In genomic region chr15:67117356-67117755, GRCh38 we compare ENCODE assay signal across 10 cellular contexts. TPM values are rescaled to one million over a fixed set of nuclear protein-coding genes. Genes with fewer than 3 reads are reported as not detected.
DNase-seq lines count a peak whose midpoint lies in the region; TF ChIP-seq lines count a peak whose summit lies in the region.
"Had no signal": no experiment of that assay in that cellular context is flagged by ENCODE, and none has a peak within 500 bp of the region (broad histone marks: within the 10 kb centered on the region; RNA-seq: fewer than 3 reads in every experiment).

No MANE protein-coding gene starts in this region.

- H3F3A ChIP-seq in PC-9 (ENCODE audit: insufficient read depth, low read depth), result peaks cover 73% of the 10 kb centered on the region

- no peaks in the 10 kb centered on the region for H3K27me3 ChIP-seq in CD8-positive, alpha-beta memory T cell (ENCODE audit: insufficient read depth, low read length, poor library complexity, severe bottlenecking)
- H3K27me3 ChIP-seq in PC-9 (ENCODE audit: insufficient read depth, low read depth), result no peaks in the 10 kb centered on the region
- H3K27me3 ChIP-seq in esophagus squamous epithelium, result no peaks in the 10 kb centered on the region

- peak overlapping the region; percentile 15 to 82 (median 61) for H3K4me3 Mint-ChIP-seq in CD8-positive, alpha-beta memory T cell

- H3K79me2 ChIP-seq in PC-9 (ENCODE audit: low read depth), result peaks cover 93% of the 10 kb centered on the region

- CTCF ChIA-PET in CD8-positive, alpha-beta memory T cell (lab: Charles Lee), result interaction anchor here (1.0 to 1.2 kb wide), 2 partner anchors 45 to 52 kb away, joined by 4 read pairs; partner anchors contain the start of gene SMAD3
- CTCF ChIA-PET in PC-9 (lab: Charles Lee), result no interaction called here

- DNase-seq in CD8-positive, alpha-beta memory T cell, result no peak
- DNase-seq in PC-9, result no peak
- DNase-seq in esophagus squamous epithelium (lab: John Stamatoyannopoulos, UW), result no peak
- DNase-seq in posterior vena cava (ENCODE audit: low spot score), result peak; percentile 66
- no peak for DNase-seq in posterior cingulate gyrus
- DNase-seq in activated gamma-delta T cell (lab: John Stamatoyannopoulos, UW), result no peak
- no peak for DNase-seq in superior temporal gyrus (ENCODE audit: extremely low spot score)
- no peak for DNase-seq in H4 (ENCODE audit: low spot score)
- DNase-seq: activated effector memory CD4-positive, alpha-beta T cell treated with anti-CD3 and anti-CD28 coated beads, Interleukin-2, amount 50 U/mL, for 16 hours; NCI-H1436 had no signal

- H2AFZ ChIP-seq in PC-9, result no peak overlapping the region

- POLR2A ChIA-PET in CD8-positive, alpha-beta memory T cell (lab: Charles Lee), result interaction anchor here (0.9 kb wide), 1 partner anchor 22 kb away, joined by 3 read pairs; no protein-coding TSS in a partner anchor
- POLR2A ChIA-PET in PC-9 (lab: Charles Lee; ENCODE audit: unreplicated experiment), result no interaction called here

- intact Hi-C loops in PC-9 (cut with micrococcal nuclease; ENCODE audit: unreplicated experiment) (no loop called here), esophagus squamous epithelium (cut with DNase I) (no loop called here), posterior vena cava (cut with DNase I) (no loop called here), posterior cingulate gyrus (cut with DNase I) (no loop called here)

- H3K36me3 ChIP-seq in CD8-positive, alpha-beta memory T cell (ENCODE audit: insufficient read depth, low read length), result no peaks in the 10 kb centered on the region
- peaks cover 16% of the 10 kb centered on the region; the same call in 1 of the 2 replicates for H3K36me3 ChIP-seq in PC-9 (ENCODE audit: low read depth)
- H3K36me3 ChIP-seq in esophagus squamous epithelium, result no peaks in the 10 kb centered on the region

- no peaks in the 10 kb centered on the region for H3K9me3 ChIP-seq in CD8-positive, alpha-beta memory T cell (ENCODE audit: low read length)
- no peaks in the 10 kb centered on the region for H3K9me3 ChIP-seq in PC-9 (ENCODE audit: insufficient read depth, low read depth)
- no peaks in the 10 kb centered on the region for H3K9me3 ChIP-seq in esophagus squamous epithelium

- H4K20me1 ChIP-seq in PC-9 (ENCODE audit: insufficient read depth), result no peaks in the 10 kb centered on the region

- WGBS in esophagus squamous epithelium, 2 donors, result 43 to 80% methylated on average over 1 to 3 of the region's 4 CpGs

- H3K4me2 ChIP-seq in PC-9, result peak overlapping the region; percentile 54

- BruUV-seq in PC-9 (replicated peaks; lab: Mats Ljungman, UMichigan), result no TSS peak

- H3K27ac Mint-ChIP-seq in CD8-positive, alpha-beta memory T cell, result peak overlapping the region; percentile 78 to 100 (median 94)

- H3K9me2 ChIP-seq in PC-9 (ENCODE audit: insufficient read depth), result no peaks in the 10 kb centered on the region

- H3K36me3 Mint-ChIP-seq in CD8-positive, alpha-beta memory T cell, result peaks cover 0 to 22% (median 13%) of the 10 kb centered on the region in 3 donors

- peaks cover 0 to 2% of the 10 kb centered on the region in 2 donors for H3K27me3 Mint-ChIP-seq in CD8-positive, alpha-beta memory T cell

- no peak overlapping the region for H3K4me3 ChIP-seq in CD8-positive, alpha-beta memory T cell (ENCODE audit: low read length)
- H3K4me3 ChIP-seq in PC-9 (no peak overlapping the region), esophagus squamous epithelium (no peak overlapping the region)

- H3K9me3 Mint-ChIP-seq in CD8-positive, alpha-beta memory T cell, result peaks cover 0 to 2% (median 0%) of the 10 kb centered on the region in 5 donors

- H3K27ac ChIP-seq in CD8-positive, alpha-beta memory T cell (ENCODE audit: low read depth, low read length), result no peak overlapping the region
- H3K27ac ChIP-seq in PC-9 (peak overlapping the region; percentile 60), esophagus squamous epithelium (peak overlapping the region; percentile 44 to 93 (median 78))

- TF ChIP-seq POLR2A in esophagus squamous epithelium (IDR thresholded peaks at IDR 0.05), result no peak

- peaks cover 90 to 99% (median 93%) of the 10 kb centered on the region in 3 donors for H3K4me1 Mint-ChIP-seq in CD8-positive, alpha-beta memory T cell

- TF ChIP-seq CTCF in PC-9 (conservative IDR thresholded peaks at IDR 0.05) (no peak), esophagus squamous epithelium (IDR thresholded peaks at IDR 0.05) (no peak)

- peaks cover 83% of the 10 kb centered on the region for H3K4me1 ChIP-seq in CD8-positive, alpha-beta memory T cell (ENCODE audit: insufficient read depth, low read length)
- H3K4me1 ChIP-seq in PC-9 (replicated peaks; ENCODE audit: insufficient read depth) (peaks cover 75% of the 10 kb centered on the region), esophagus squamous epithelium (peaks cover 54 to 93% (median 85%) of the 10 kb centered on the region in 3 donors)

RNA-seq across cellular contexts. Expression of gene SMAD3, which starts 52.0 kb away (rescaled TPM):
- total RNA-seq in CD8-positive, alpha-beta memory T cell, result 10 to 100 TPM; 30.2 to 34.2 TPM
- 31.7 TPM for polyA plus RNA-seq in CD8-positive, alpha-beta memory T cell
- total RNA-seq in PC-9 (2021) (99.5 and 109 TPM in 2 replicates), esophagus squamous epithelium (100 to 1,000 TPM in 2 of 4 donors, 10 to 100 TPM in 2; 70.8 to 134 (median 105) TPM), posterior vena cava (10 to 100 TPM; 56.3 to 62.7 TPM)
- 31.6 and 38.5 TPM in 2 replicates for total RNA-seq in H4 (2014; rRNA removed; shearing (Covaris generic))
